8 cellular contexts compared by ENCODE assay signal in the genomic region with DNA sequence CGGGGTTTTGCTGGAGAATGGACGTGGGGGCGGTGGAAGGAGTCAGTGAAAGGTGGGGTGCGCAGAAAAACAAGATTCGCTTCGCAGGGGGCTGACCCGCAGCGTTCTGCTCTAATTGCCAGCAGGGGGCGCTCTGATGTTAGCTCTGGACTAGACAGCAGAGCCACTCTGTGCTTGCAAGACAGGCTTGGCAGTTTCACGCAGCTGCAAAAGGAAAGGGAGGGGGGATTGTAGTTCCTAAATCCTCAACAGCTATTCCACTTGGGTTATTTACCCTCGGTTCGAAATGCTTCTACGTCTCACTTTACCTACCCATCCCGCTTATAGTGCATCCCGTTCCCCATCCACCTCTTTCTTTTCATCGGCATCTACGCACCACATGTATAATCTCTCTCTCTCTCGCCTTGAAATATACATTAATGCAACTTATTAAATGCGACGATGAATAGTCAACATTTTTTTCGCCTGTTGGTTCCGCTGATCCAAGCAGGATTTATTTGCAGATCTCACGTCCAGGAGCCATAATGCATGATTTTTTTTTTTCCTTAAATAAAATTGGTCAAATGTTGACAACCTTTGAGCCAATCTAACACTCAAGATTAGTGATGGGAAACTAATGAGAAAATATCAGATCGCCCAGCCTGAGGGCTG.
DNase-seq lines count a peak whose midpoint lies in the region; ATAC-seq and TF ChIP-seq lines count a peak whose summit lies in the region.

No MANE protein-coding gene starts in this region.

- peak; percentile 93 for TF ChIP-seq CTCF in AG09309 (IDR thresholded peaks at IDR 0.05; ENCODE audit: control insufficient read depth, insufficient read depth, low read depth, low read length, missing control alignments)
- TF ChIP-seq CTCF in WI38 (IDR thresholded peaks at IDR 0.05; ENCODE audit: low read depth, low read length): peak; percentile 83
- TF ChIP-seq CTCF in coronary artery (IDR thresholded peaks at IDR 0.05): peak; percentile 80

- H3K4me3 ChIP-seq in AG09309 (ENCODE audit: control insufficient read depth, low read depth, low read length) (no peak overlapping the region; the same call in 1 of the 2 replicates), WI38 (ENCODE audit: low read depth, low read length) (peak overlapping the region; percentile 32; the same call in 1 of the 2 replicates), coronary artery (peak overlapping the region; percentile 64)

- peak overlapping the region in 1 of 2 donors; percentile 11 for H3K27ac ChIP-seq in coronary artery

- peak; percentile 86 for ATAC-seq in GM18907 (IDR thresholded peaks at IDR 0.05; ENCODE audit: unreplicated experiment)
- ATAC-seq in HG03280 (IDR thresholded peaks at IDR 0.05; ENCODE audit: unreplicated experiment): peak; percentile 77

- DNase-seq in AG09309 (ENCODE audit: low read depth): peak; percentile 52
- DNase-seq in NCI-H2227 treated with DMSO at 0.1 percent for 48 hours (lab: John Stamatoyannopoulos, UW): peak; percentile 20
- peak; percentile 87 for DNase-seq in coronary artery (ENCODE audit: low spot score)
- peak; percentile 97 for DNase-seq in left kidney (ENCODE audit: low read depth, low spot score)
- DNase-seq in stimulated activated CD4-positive, alpha-beta T cell treated with anti-CD3 and anti-CD28 coated beads, Interleukin-2, amount 100 ng/mL, for 4 hours (ENCODE audit: low read depth): peak; percentile 11

Comparison
In these comparisons a context has a peak if more than half of its experiments do, and no peak if none do; other contexts are left out.
1. DNase-seq: peak in every context shown above with its lines; median percentile 97 in left kidney; 87 in coronary artery; 52 in AG09309; 20 in NCI-H2227 treated with DMSO at 0.1 percent for 48 hours; 11 in stimulated activated CD4-positive, alpha-beta T cell treated with anti-CD3 and anti-CD28 coated beads, Interleukin-2, amount 100 ng/mL, for 4 hours.